Comparison of ENCODE assay signal across 18 cellular contexts in the genomic region with DNA sequence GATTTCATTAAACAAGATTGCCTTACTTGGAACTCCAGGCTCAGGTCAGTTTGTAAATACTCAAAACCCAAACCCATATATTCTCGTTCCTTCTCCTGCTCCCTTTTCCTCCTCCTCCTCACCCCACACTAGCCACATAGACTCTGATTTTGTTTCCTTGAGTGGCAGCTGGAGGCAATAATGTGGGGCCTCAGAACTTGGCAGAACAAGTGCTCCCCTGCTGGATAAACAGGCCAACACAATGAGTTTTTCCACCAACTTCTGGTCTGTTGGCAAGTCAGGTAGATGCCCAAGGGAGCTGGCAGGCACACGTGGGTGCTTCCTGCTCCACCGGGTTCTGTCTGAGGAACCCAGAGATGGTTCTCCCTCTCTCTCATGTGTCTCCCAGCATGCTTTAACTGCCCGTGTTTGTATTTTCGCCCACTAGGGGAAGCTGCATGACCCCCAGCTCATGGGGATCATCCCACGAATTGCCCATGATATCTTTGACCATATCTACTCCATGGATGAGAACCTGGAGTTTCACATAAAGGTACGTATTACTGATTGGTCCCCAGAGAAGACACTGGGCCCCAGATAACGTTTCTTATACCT.
DNase-seq lines count a peak whose midpoint lies in the region; ATAC-seq and TF ChIP-seq lines count a peak whose summit lies in the region.
"Had no signal": no experiment of that assay in that cellular context is flagged by ENCODE, and none has a peak within 500 bp of the region (broad histone marks: within the 10 kb centered on the region; RNA-seq: fewer than 3 reads in every experiment).

No MANE protein-coding gene starts in this region.

- CTCF ChIA-PET in HEK293 (lab: Yijun Ruan, JAX), result interaction anchor here (0.6 to 1.3 kb wide), 4 partner anchors 9 to 540 kb away, joined by 3 to 4 read pairs (median 4); no protein-coding TSS in a partner anchor

- H3K36me3 Mint-ChIP-seq in glutamatergic neuron (ENCODE audit: unreplicated experiment), result peaks cover 6% of the 10 kb centered on the region
- H3K36me3 Mint-ChIP-seq: naive thymus-derived CD8-positive, alpha-beta T cell had no signal

- no peak overlapping the region for H3K27ac Mint-ChIP-seq in glutamatergic neuron (ENCODE audit: unreplicated experiment)
- H3K27ac Mint-ChIP-seq: naive thymus-derived CD8-positive, alpha-beta T cell had no signal

- H3K9me3 Mint-ChIP-seq in glutamatergic neuron (ENCODE audit: unreplicated experiment), result peaks cover 6% of the 10 kb centered on the region
- H3K9me3 Mint-ChIP-seq: naive thymus-derived CD8-positive, alpha-beta T cell had no signal

- no peaks in the 10 kb centered on the region for H3K4me1 ChIP-seq in HEK293 (ENCODE audit: control insufficient read depth, insufficient read depth, low read length)
- H3K4me1 ChIP-seq: right atrium auricular region, upper lobe of right lung had no signal

- no peak overlapping the region for H3K4me3 ChIP-seq in HEK293 (ENCODE audit: low read depth, low read length)
- H3K4me3 ChIP-seq: hepatocyte, MG63, right atrium auricular region, upper lobe of right lung had no signal

- no peak overlapping the region for H3K27ac ChIP-seq in HEK293 (ENCODE audit: extremely low read depth, low read depth, low read length)
- H3K27ac ChIP-seq: epithelial cell of prostate, hepatocyte, right atrium auricular region, upper lobe of right lung had no signal

- H3K36me3 ChIP-seq in HEK293 (ENCODE audit: control insufficient read depth in 2 of 2, insufficient read depth in 1 of 2, low read length in 2 of 2), result peaks cover 0 to 59% of the 10 kb centered on the region in 2 experiments; a peak in 2 of 3 replicates
- H3K36me3 ChIP-seq: MG63, right atrium auricular region, upper lobe of right lung had no signal

- H3K27me3 Mint-ChIP-seq in glutamatergic neuron (ENCODE audit: unreplicated experiment), result peaks cover 5% of the 10 kb centered on the region
- H3K27me3 Mint-ChIP-seq: naive thymus-derived CD8-positive, alpha-beta T cell had no signal

- TF ChIP-seq CTCF in HEK293 (tag by site-specific recombination; IDR thresholded peaks at IDR 0.05) (0 out of 2 replicates have a peak, but pooled peaks have one; percentile 42), glutamatergic neuron (IDR thresholded peaks at IDR 0.05; ENCODE audit: partially characterized antibody, unreplicated experiment) (peak; percentile 20)

- no peak overlapping the region for H3K4me3 Mint-ChIP-seq in glutamatergic neuron (ENCODE audit: unreplicated experiment)
- H3K4me3 Mint-ChIP-seq: naive thymus-derived CD8-positive, alpha-beta T cell had no signal

- DNase-seq in G401 (ENCODE audit: low spot score) (peak; percentile 70), RPMI8226 (peak; percentile 6), glutamatergic neuron (no peak), A172 (ENCODE audit: low spot score) (no peak)
- no peak for DNase-seq in stimulated activated CD4-positive, alpha-beta T cell treated with anti-CD3 and anti-CD28 coated beads, Interleukin-4, amount 100 ng/mL, for 1 hour
- DNase-seq: activated T-cell treated with anti-CD3 and anti-CD28 coated beads, Interleukin-2, amount 50 U/mL, for 1 hour; central memory CD4-positive, alpha-beta T cell; left ventricle myocardium superior; MG63; naive thymus-derived CD8-positive, alpha-beta T cell; stimulated activated CD4-positive, alpha-beta T cell treated with anti-CD3 and anti-CD28 coated beads, Interleukin-2, amount 100 ng/mL, for 48 hours; upper lobe of right lung had no signal

- peaks cover 39% of the 10 kb centered on the region for H3K4me1 Mint-ChIP-seq in glutamatergic neuron (ENCODE audit: low read depth, unreplicated experiment)
- H3K4me1 Mint-ChIP-seq: naive thymus-derived CD8-positive, alpha-beta T cell had no signal

- no peak for ATAC-seq in GM21786 (IDR thresholded peaks at IDR 0.05; ENCODE audit: unreplicated experiment)
- ATAC-seq in HG03457 (IDR thresholded peaks at IDR 0.05; ENCODE audit: unreplicated experiment), result no peak
- ATAC-seq: left ventricle myocardium superior; naive thymus-derived CD8-positive, alpha-beta T cell; upper lobe of right lung had no signal

- POLR2A ChIA-PET in HEK293 (lab: Yijun Ruan, JAX), result no interaction called here

- in situ Hi-C loops in G401 (cut with HindIII; ENCODE audit: low sequenced_read_pairs), result no loop called here

- H3K9me3 ChIP-seq in HEK293 (ENCODE audit: control insufficient read depth, insufficient read depth, low read depth, low read length), result no peaks in the 10 kb centered on the region
- H3K9me3 ChIP-seq: MG63, right atrium auricular region, upper lobe of right lung had no signal

TF ChIP-seq in HEK293, 187 proteins besides CTCF, POLR2A, EP300 and RAD21:
- no peak for TF ChIP-seq ZNF16 (tag by site-specific recombination; IDR thresholded peaks at IDR 0.05; ENCODE audit: low read depth)
- TF ChIP-seq REPIN1 (tag by site-specific recombination; IDR thresholded peaks at IDR 0.05; ENCODE audit: low read depth), result no peak
- TF ChIP-seq ZNF48 (tag by site-specific recombination; IDR thresholded peaks at IDR 0.05), result no peak
- TF ChIP-seq ZNF10 (tag by site-specific recombination; IDR thresholded peaks at IDR 0.05), result no peak
- TF ChIP-seq MZF1 (tag by site-specific recombination; IDR thresholded peaks at IDR 0.05; ENCODE audit: borderline replicate concordance), result peak; percentile 40; the same call in 1 of the 2 replicates
- no peak for TF ChIP-seq ZNF214 (tag by site-specific recombination; IDR thresholded peaks at IDR 0.05; ENCODE audit: borderline replicate concordance)

Comparison
In these comparisons a context has a peak if more than half of its experiments do, and no peak if none do; other contexts are left out.
1. DNase-seq: peak in G401 (single experiment) and RPMI8226 (single experiment); none in glutamatergic neuron (single experiment), A172 (single experiment) and stimulated activated CD4-positive, alpha-beta T cell treated with anti-CD3 and anti-CD28 coated beads, Interleukin-4, amount 100 ng/mL, for 1 hour (single experiment).